22 cellular contexts compared by ENCODE assay signal in genomic region chr6:111583986-111584385, GRCh38. TPM values are rescaled to one million over a fixed set of nuclear protein-coding genes. Genes with fewer than 3 reads are reported as not detected.
DNase-seq lines count a peak whose midpoint lies in the region; ATAC-seq, FAIRE-seq and TF ChIP-seq lines count a peak whose summit lies in the region.
"Had no signal": no experiment of that assay in that cellular context is flagged by ENCODE, and none has a peak within 500 bp of the region (broad histone marks: within the 10 kb centered on the region; RNA-seq: fewer than 3 reads in every experiment).

No MANE protein-coding gene starts in this region.

- H3K9me2 ChIP-seq in GM23248 (ENCODE audit: insufficient read depth): no peaks in the 10 kb centered on the region

- peaks cover 60% of the 10 kb centered on the region for H3K4me1 ChIP-seq in GM23248 (ENCODE audit: insufficient read depth)
- H3K4me1 ChIP-seq in pancreas: peaks cover 11 to 28% (median 20%) of the 10 kb centered on the region in 3 donors
- H3K4me1 ChIP-seq in smooth muscle cell (ENCODE audit: low read depth): peaks cover 4% of the 10 kb centered on the region

- intact Hi-C loops in pancreas (cut with DNase I): no loop called here

- no peak for FAIRE-seq in pancreas (lab: Jason Lieb, UNC)
- FAIRE-seq: small intestine had no signal

- peaks cover 38% of the 10 kb centered on the region for H3F3A ChIP-seq in GM23248 (ENCODE audit: insufficient read depth)
- no peaks in the 10 kb centered on the region for H3F3A ChIP-seq in smooth muscle cell (ENCODE audit: low read depth)

- TF ChIP-seq CTCF in pancreas (IDR thresholded peaks at IDR 0.05): no peak
- no peak for TF ChIP-seq CTCF in osteocyte (IDR thresholded peaks at IDR 0.05)
- no peak for TF ChIP-seq CTCF in smooth muscle cell (IDR thresholded peaks at IDR 0.05; ENCODE audit: borderline replicate concordance, insufficient read depth, poor library complexity, severe bottlenecking)

- no peak overlapping the region for H3K27ac Mint-ChIP-seq in osteocyte (ENCODE audit: unreplicated experiment)
- H3K27ac Mint-ChIP-seq: activated CD4-positive, alpha-beta memory T cell treated with anti-CD3 and anti-CD28 coated beads for 36 hours; WTC11 had no signal

- 0 out of 2 replicates have a peak overlapping the region, but pooled peaks have one; percentile 40 for H3K9ac ChIP-seq in GM23248
- no peak overlapping the region for H3K9ac ChIP-seq in smooth muscle cell (ENCODE audit: low read depth)

- H4K20me1 ChIP-seq in GM23248 (ENCODE audit: insufficient read depth) (no peaks in the 10 kb centered on the region), smooth muscle cell (ENCODE audit: low read depth) (peaks cover 4% of the 10 kb centered on the region)

- H2AFZ ChIP-seq in GM23248 (no peak overlapping the region), smooth muscle cell (ENCODE audit: low read depth) (no peak overlapping the region)

- H3K27me3 ChIP-seq in GM23248 (replicated peaks; ENCODE audit: insufficient read depth) (no peaks in the 10 kb centered on the region), pancreas (no peaks in the 10 kb centered on the region), smooth muscle cell (ENCODE audit: low read depth) (no peaks in the 10 kb centered on the region)

- H3K27me3 Mint-ChIP-seq in osteocyte (ENCODE audit: unreplicated experiment): no peaks in the 10 kb centered on the region
- H3K27me3 Mint-ChIP-seq: activated CD4-positive, alpha-beta memory T cell treated with anti-CD3 and anti-CD28 coated beads for 36 hours had no signal

- H3K79me2 ChIP-seq in GM23248 (ENCODE audit: insufficient read depth) (peaks cover 90% of the 10 kb centered on the region), smooth muscle cell (ENCODE audit: low read depth) (peaks cover 15% of the 10 kb centered on the region)

- DNase-seq in GM23248 (no peak), NCI-H2081 treated with DMSO at 0.1 percent for 48 hours (lab: John Stamatoyannopoulos, UW) (peak; percentile 23), epithelial cell of prostate (ENCODE audit: low read depth, low spot score) (no peak), pancreas (no peak), osteocyte (ENCODE audit: extremely low spot score, unreplicated experiment) (no peak), mesenteric fat pad (ENCODE audit: low spot score) (no peak), cerebellar cortex (ENCODE audit: low spot score) (no peak), smooth muscle cell (lab: John Stamatoyannopoulos, UW; ENCODE audit: unreplicated experiment) (no peak)
- DNase-seq: activated CD4-positive, alpha-beta memory T cell treated with anti-CD3 and anti-CD28 coated beads for 36 hours; activated gamma-delta T cell treated with Interleukin-2 at 50 U/mL for 16 hours; amygdala; caudate nucleus; EL; NCI-H1436 treated with DMSO at 0.1 percent for 48 hours; NCI-H446 treated with DMSO at 0.1 percent for 48 hours; RPMI8226; small intestine; stimulated activated CD4-positive, alpha-beta T cell treated with anti-CD3 and anti-CD28 coated beads, Interleukin-2, amount 100 ng/mL, for 48 hours; stimulated activated naive CD4-positive, alpha-beta T cell treated with Interleukin-2 at 50 U/mL for 16 hours; trophoblast cell had no signal

- no peak overlapping the region for H3K4me2 ChIP-seq in GM23248 (ENCODE audit: unreplicated experiment)
- H3K4me2 ChIP-seq in smooth muscle cell: no peak overlapping the region

- peak; percentile 38 to 74 (median 64) for ATAC-seq in pancreas
- ATAC-seq: HepG2, WTC11 had no signal

- in situ Hi-C loops in GM23248 (cut with MboI): no loop called here

- peak overlapping the region; percentile 85 for H3K27ac ChIP-seq in GM23248
- H3K27ac ChIP-seq in epithelial cell of prostate: peak overlapping the region; percentile 95
- peak overlapping the region in 3 of 4 donors; percentile 7 to 60 (median 53) for H3K27ac ChIP-seq in pancreas
- no peak overlapping the region for H3K27ac ChIP-seq in smooth muscle cell (ENCODE audit: low read depth)

- 38 to 41% methylated on average over 2 of the region's 2 CpGs for WGBS in GM23248 (ENCODE audit: low coverage in 1 of 2, low lambda C conversion rate in 2 of 2, missing lambda C conversion rate in 2 of 2), 2 experiments
- WGBS in pancreas, 2 donors: 13 to 22% methylated on average over 2 of the region's 2 CpGs
- WGBS in smooth muscle cell (ENCODE audit: low lambda C conversion rate): 94% methylated on average over 2 of the region's 2 CpGs

- peaks cover 10% of the 10 kb centered on the region for H3K36me3 Mint-ChIP-seq in osteocyte (ENCODE audit: unreplicated experiment)

- H3K4me3 ChIP-seq in GM23248: no peak overlapping the region
- no peak overlapping the region for H3K4me3 ChIP-seq in pancreas
- no peak overlapping the region for H3K4me3 ChIP-seq in smooth muscle cell

- H3K36me3 ChIP-seq in GM23248 (ENCODE audit: low read depth): peaks cover 10% of the 10 kb centered on the region; the same call in 1 of the 2 replicates
- peaks cover 0 to 7% (median 0%) of the 10 kb centered on the region in 3 donors for H3K36me3 ChIP-seq in pancreas
- peaks cover 9% of the 10 kb centered on the region for H3K36me3 ChIP-seq in smooth muscle cell (ENCODE audit: low read depth)

- H3K9me3 Mint-ChIP-seq in osteocyte (ENCODE audit: unreplicated experiment): no peaks in the 10 kb centered on the region
- H3K9me3 Mint-ChIP-seq: activated CD4-positive, alpha-beta memory T cell treated with anti-CD3 and anti-CD28 coated beads for 36 hours; WTC11 had no signal

- H3K9me3 ChIP-seq in GM23248 (ENCODE audit: low read depth) (no peaks in the 10 kb centered on the region), pancreas (no peaks in the 10 kb centered on the region), smooth muscle cell (replicated peaks; ENCODE audit: low read depth) (no peaks in the 10 kb centered on the region)

- H3K4me1 Mint-ChIP-seq in osteocyte (ENCODE audit: unreplicated experiment): peaks cover 21% of the 10 kb centered on the region

- H3K4me3 Mint-ChIP-seq in osteocyte (ENCODE audit: unreplicated experiment): no peak overlapping the region
- H3K4me3 Mint-ChIP-seq: activated CD4-positive, alpha-beta memory T cell treated with anti-CD3 and anti-CD28 coated beads for 36 hours; WTC11 had no signal

RNA-seq across cellular contexts. Expression of gene TRAF3IP2, which starts 21.7 kb away (rescaled TPM):
- 28.7 and 40.2 TPM in 2 replicates for total RNA-seq in GM23248 (2014; rRNA removed; shearing (Covaris generic))
- polyA plus RNA-seq in GM23248 (2016; fragmentation: Nextera tagmentation; extraction: Ambion mirVana) (38.7 and 40.7 TPM in 2 replicates), pancreas (10 to 100 TPM; 18.5 to 30.3 TPM), smooth muscle cell (10.2 and 17.1 TPM in 2 replicates)
- total RNA-seq in pancreas (10 to 100 TPM; 19.9 to 25.9 (median 22.0) TPM), osteocyte (10.5 and 12.8 TPM in 2 replicates), mesenteric fat pad (29.9 TPM), smooth muscle cell (13.1 and 21.2 TPM in 2 replicates)
